17 cellular contexts compared by ENCODE assay signal in the genomic region with DNA sequence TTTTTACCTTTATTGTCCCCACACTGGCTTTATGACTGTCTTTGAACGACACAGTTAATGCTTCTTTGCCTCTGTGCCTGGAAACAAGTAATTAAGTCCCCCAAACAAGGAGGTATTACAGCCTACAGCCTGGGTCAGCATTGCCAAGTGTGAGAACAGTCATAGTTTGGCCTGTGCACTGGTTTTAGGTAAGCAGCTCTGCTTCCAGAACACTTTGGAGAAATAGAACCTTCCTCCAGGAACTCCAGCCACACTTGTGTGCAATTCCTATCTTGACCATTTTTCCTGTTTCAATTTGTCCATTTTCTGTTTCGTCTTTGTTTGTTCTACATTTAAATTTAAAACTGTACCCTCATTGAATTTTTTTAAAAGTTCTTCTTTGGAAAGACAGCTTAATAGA.
"Had no signal": no experiment of that assay in that cellular context is flagged by ENCODE, and none has a peak within 500 bp of the region (broad histone marks: within the 10 kb centered on the region; RNA-seq: fewer than 3 reads in every experiment).

No MANE protein-coding gene starts in this region.

- H3K9ac ChIP-seq: neural progenitor cell had no signal

- H3K36me3 Mint-ChIP-seq: activated naive CD8-positive, alpha-beta T cell; neural progenitor cell; stimulated activated memory B cell treated with anti-CD40 and anti-IgM and Interleukin-4, amounts not matched to agents 10 μg/mL and 1 μg/mL and 100 μg/mL, for 72 hours had no signal

- H3K27me3 Mint-ChIP-seq: activated CD8-positive, alpha-beta T cell treated with anti-CD3 and anti-CD28 coated beads for 36 hours; activated naive CD8-positive, alpha-beta T cell; stimulated activated memory B cell treated with anti-CD40 and anti-IgM and Interleukin-4, amounts not matched to agents 10 μg/mL and 1 μg/mL and 100 μg/mL, for 72 hours; T-helper 17 cell had no signal

- H2AFZ ChIP-seq: neural progenitor cell had no signal

- H3K4me3 Mint-ChIP-seq: activated CD8-positive, alpha-beta T cell treated with anti-CD3 and anti-CD28 coated beads for 36 hours; activated naive CD8-positive, alpha-beta T cell; neural progenitor cell; stimulated activated memory B cell treated with anti-CD40 and anti-IgM and Interleukin-4, amounts not matched to agents 10 μg/mL and 1 μg/mL and 100 μg/mL, for 72 hours; T-helper 17 cell had no signal

- H3K4me3 ChIP-seq: body of pancreas, esophagus squamous epithelium, lung, neural progenitor cell, thyroid gland, uterus had no signal

- H3K9me3 Mint-ChIP-seq: neural progenitor cell; stimulated activated memory B cell treated with anti-CD40 and anti-IgM and Interleukin-4, amounts not matched to agents 10 μg/mL and 1 μg/mL and 100 μg/mL, for 72 hours had no signal

- H3K27ac Mint-ChIP-seq: activated CD8-positive, alpha-beta T cell treated with anti-CD3 and anti-CD28 coated beads for 36 hours; activated naive CD8-positive, alpha-beta T cell; neural progenitor cell; stimulated activated memory B cell treated with anti-CD40 and anti-IgM and Interleukin-4, amounts not matched to agents 10 μg/mL and 1 μg/mL and 100 μg/mL, for 72 hours; T-helper 17 cell had no signal

- H3K27ac ChIP-seq: esophagus squamous epithelium, neural progenitor cell, thyroid gland, uterus had no signal

- H3K4me2 ChIP-seq: neural progenitor cell had no signal

- H3K9me3 ChIP-seq: esophagus squamous epithelium, thyroid gland, uterus had no signal

- H3K27me3 ChIP-seq: body of pancreas, esophagus squamous epithelium, neural progenitor cell, thyroid gland, uterus had no signal

- H3K36me3 ChIP-seq: esophagus squamous epithelium, neural progenitor cell, thyroid gland, uterus had no signal

- H3K4me1 Mint-ChIP-seq: neural progenitor cell; stimulated activated memory B cell treated with anti-CD40 and anti-IgM and Interleukin-4, amounts not matched to agents 10 μg/mL and 1 μg/mL and 100 μg/mL, for 72 hours; T-helper 17 cell had no signal

- DNase-seq: activated CD4-positive, alpha-beta T cell treated with anti-CD3 and anti-CD28 coated beads for 4 hours; activated CD8-positive, alpha-beta T cell treated with anti-CD3 and anti-CD28 coated beads for 36 hours; activated gamma-delta T cell; activated T-cell treated with anti-CD3 and anti-CD28 coated beads, Interleukin-2, amount 50 U/mL, for 48 hours; amniotic stem cell; body of pancreas; esophagus squamous epithelium; foreskin fibroblast; midbrain; stimulated activated CD4-positive, alpha-beta T cell treated with anti-CD3 and anti-CD28 coated beads, Interleukin-2, amount 100 ng/mL, for 48 hours; T-helper 17 cell; thyroid gland; uterus had no signal

- H3K4me1 ChIP-seq: esophagus squamous epithelium, thyroid gland, uterus had no signal
